ENCODE assay signal across 1 cellular context in the genomic region with DNA sequence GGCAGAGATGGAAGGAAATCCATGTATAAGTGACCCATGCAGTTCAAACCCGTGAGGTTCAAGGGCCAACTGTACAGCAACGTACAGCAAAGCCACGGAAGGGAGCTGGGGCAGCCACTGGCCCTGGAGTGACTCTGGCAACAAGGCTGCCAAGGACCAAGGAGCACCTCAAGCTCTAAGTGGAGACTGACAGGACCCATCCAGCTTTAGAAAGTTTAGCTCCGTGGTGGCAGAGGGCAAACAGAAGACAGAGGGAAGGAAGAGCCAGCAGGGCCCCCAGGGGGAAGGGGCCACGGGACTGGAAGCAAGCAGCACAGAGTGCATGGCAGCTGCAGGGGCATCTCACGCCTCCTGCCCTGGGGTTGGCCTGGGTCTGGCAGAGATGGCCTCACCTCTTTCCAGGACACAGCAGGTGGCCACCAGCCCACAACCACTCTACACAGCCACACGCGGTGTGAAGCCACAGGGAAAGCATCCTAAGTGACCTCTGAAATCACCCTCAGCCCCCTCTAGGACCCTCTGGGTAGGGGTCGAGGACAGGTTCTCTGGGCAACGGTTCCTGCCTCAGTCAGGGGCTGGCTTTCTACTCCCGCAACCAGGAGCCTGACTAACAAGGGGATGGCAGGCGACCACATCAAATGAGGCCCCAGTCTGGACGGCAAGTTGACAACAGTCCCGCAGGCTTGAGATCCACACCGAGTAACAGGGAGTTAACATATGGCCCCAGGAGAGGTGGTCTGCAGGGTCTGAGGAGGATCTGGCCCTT.
TF ChIP-seq lines count a peak whose summit lies in the region.

No MANE protein-coding gene starts in this region.

TF ChIP-seq in K562, 482 proteins besides CTCF, POLR2A, EP300 and RAD21:
- TF ChIP-seq ZNF561 (CRISPR knock-in tag; conservative IDR thresholded peaks at IDR 0.05) (no peak), RBFOX2 (IDR thresholded peaks at IDR 0.05; ENCODE audit: low read depth, low read length) (peak; percentile 43; the same call in 1 of the 2 replicates), PCBP1 (IDR thresholded peaks at IDR 0.05; ENCODE audit: low read depth, low read length, poor library complexity, severe bottlenecking) (no peak)
